12 cellular contexts compared by ENCODE assay signal in the genomic region with DNA sequence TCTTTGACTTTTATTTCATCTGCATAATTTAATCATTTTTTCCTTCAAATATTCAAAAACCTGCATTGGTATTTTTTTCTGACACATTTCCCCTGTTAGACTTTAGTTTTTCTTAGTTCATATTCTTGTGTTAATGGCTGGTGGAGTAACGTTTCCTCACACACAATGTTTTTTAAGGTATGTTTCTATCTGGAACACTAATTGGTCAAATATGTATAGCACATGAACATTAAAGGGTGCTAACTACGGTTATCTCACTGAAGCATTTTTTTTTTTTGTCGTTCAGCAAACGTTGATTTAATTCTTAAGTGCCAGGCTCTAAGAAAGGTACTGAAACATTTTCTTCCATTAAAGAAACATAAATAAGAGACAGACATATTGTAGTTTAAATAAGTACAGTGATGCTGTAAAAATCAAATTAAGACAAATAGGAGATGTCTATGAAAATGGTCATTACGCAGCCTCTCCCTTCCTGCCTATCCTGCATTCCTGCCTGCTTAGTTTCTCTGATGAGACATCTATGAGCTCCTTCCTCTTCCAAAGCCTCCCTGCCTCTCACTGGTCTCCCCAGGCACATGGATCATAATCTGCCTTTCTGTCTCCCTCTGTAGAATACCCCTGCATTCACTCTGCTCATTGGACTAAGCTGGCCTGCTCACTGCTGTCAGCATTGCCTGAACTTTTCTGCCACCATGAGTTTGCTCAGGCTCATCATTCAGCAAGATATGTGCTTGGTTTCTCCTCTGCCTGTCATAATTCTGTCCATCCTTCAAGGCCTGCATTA.
DNase-seq lines count a peak whose midpoint lies in the region; ATAC-seq and TF ChIP-seq lines count a peak whose summit lies in the region.
"Had no signal": no experiment of that assay in that cellular context is flagged by ENCODE, and none has a peak within 500 bp of the region (broad histone marks: within the 10 kb centered on the region; RNA-seq: fewer than 3 reads in every experiment).

No MANE protein-coding gene starts in this region.

- no peaks in the 10 kb centered on the region for H3K9me3 ChIP-seq in tibial artery
- no peaks in the 10 kb centered on the region for H3K9me3 ChIP-seq in spleen
- H3K9me3 ChIP-seq: gastrocnemius medialis had no signal

- TF ChIP-seq CTCF in AG04449 (IDR thresholded peaks at IDR 0.05; ENCODE audit: insufficient read depth, low read length, missing control alignments) (peak; percentile 9), HFFc6 (IDR thresholded peaks at IDR 0.05) (no peak), WTC11 (IDR thresholded peaks at IDR 0.05) (no peak), tibial artery (IDR thresholded peaks at IDR 0.05) (no peak), spleen (IDR thresholded peaks at IDR 0.05 in 8 of 11, conservative IDR thresholded peaks at IDR 0.05 in 3 of 11) (no peak)

- intact Hi-C loops in tibial artery (cut with DNase I; ENCODE audit: low total_unique reads) (no loop called here), spleen (cut with DNase I; ENCODE audit: low total_unique reads) (no loop called here)

- WGBS in spleen, 5 donors = 79 to 87% (median 83%) methylated on average over 5 of the region's 5 CpGs

- no peaks in the 10 kb centered on the region for H3K36me3 Mint-ChIP-seq in HFFc6 (ENCODE audit: low read depth)
- peaks cover 21% of the 10 kb centered on the region for H3K36me3 Mint-ChIP-seq in WTC11
- H3K36me3 Mint-ChIP-seq: natural killer cell treated with Interleukin-12 subunit alpha and Interleukin-12 subunit beta and Interleukin-15 and Interleukin-18, amount 100 ng/mL, for 72 hours had no signal

- H3K27me3 Mint-ChIP-seq in HFFc6 (ENCODE audit: insufficient read depth) = peaks cover 2% of the 10 kb centered on the region; the same call in 1 of the 2 replicates
- H3K27me3 Mint-ChIP-seq in WTC11 (ENCODE audit: low read depth) = no peaks in the 10 kb centered on the region
- H3K27me3 Mint-ChIP-seq: natural killer cell treated with Interleukin-12 subunit alpha and Interleukin-12 subunit beta and Interleukin-15 and Interleukin-18, amount 100 ng/mL, for 72 hours had no signal

- POLR2A ChIA-PET in AG04449 (lab: Yijun Ruan, JAX) = interaction anchor here (0.7 to 0.8 kb wide), 2 partner anchors 431 to 1407 kb away, joined by 3 to 4 read pairs; no protein-coding TSS in a partner anchor
- POLR2A ChIA-PET in WTC11 (lab: Charles Lee) = interaction anchor here (1.1 kb wide), 1 partner anchor 23 kb away, joined by 4 read pairs; no protein-coding TSS in a partner anchor
- POLR2A ChIA-PET in HEK293T (lab: Yijun Ruan, JAX) = no interaction called here

- no peaks in the 10 kb centered on the region for H3K9me3 Mint-ChIP-seq in HFFc6
- H3K9me3 Mint-ChIP-seq in WTC11 = peaks cover 9% of the 10 kb centered on the region
- H3K9me3 Mint-ChIP-seq: T-helper 1 cell treated with Interleukin-12 subunit alpha and Interleukin-12 subunit beta and Interleukin-4 antibody, amounts not matched to agents 30 μg/mL and 1 μg/mL, for 36 hours had no signal

- CTCF ChIA-PET in AG04449 (lab: Yijun Ruan, JAX) = interaction anchor here (1.1 to 2.9 kb wide), 2 partner anchors 11 to 34 kb away, joined by 5 to 11 read pairs; no protein-coding TSS in a partner anchor
- CTCF ChIA-PET in WTC11 (lab: Charles Lee) = interaction anchor here (0.7 to 1.4 kb wide), 3 partner anchors 10 to 37 kb away, joined by 3 to 6 read pairs (median 3); no protein-coding TSS in a partner anchor
- CTCF ChIA-PET in HEK293T (lab: Yijun Ruan, JAX) = no interaction called here

- H3K27ac ChIP-seq in tibial artery = no peak overlapping the region
- no peak overlapping the region for H3K27ac ChIP-seq in spleen
- H3K27ac ChIP-seq: gastrocnemius medialis had no signal

- H3K4me1 ChIP-seq in tibial artery = no peaks in the 10 kb centered on the region
- H3K4me1 ChIP-seq in spleen = no peaks in the 10 kb centered on the region
- H3K4me1 ChIP-seq: gastrocnemius medialis had no signal

- H3K27ac Mint-ChIP-seq in HFFc6 (peak overlapping the region; percentile 79), WTC11 (peak overlapping the region; percentile 97)
- H3K27ac Mint-ChIP-seq: natural killer cell treated with Interleukin-12 subunit alpha and Interleukin-12 subunit beta and Interleukin-15 and Interleukin-18, amount 100 ng/mL, for 72 hours; T-helper 1 cell treated with Interleukin-12 subunit alpha and Interleukin-12 subunit beta and Interleukin-4 antibody, amounts not matched to agents 30 μg/mL and 1 μg/mL, for 36 hours had no signal

- no peak for TF ChIP-seq POLR2A in spleen (IDR thresholded peaks at IDR 0.05)

- ATAC-seq in WTC11 = peak; percentile 83
- ATAC-seq: gastrocnemius medialis; natural killer cell treated with Interleukin-12 subunit alpha and Interleukin-12 subunit beta and Interleukin-15 and Interleukin-18, amount 100 ng/mL, for 72 hours had no signal

- H3K4me3 ChIP-seq in AG04449 (ENCODE audit: low read depth, low read length) = peak overlapping the region; percentile 9; the same call in 1 of the 2 replicates
- H3K4me3 ChIP-seq in tibial artery = no peak overlapping the region
- H3K4me3 ChIP-seq in spleen = no peak overlapping the region
- H3K4me3 ChIP-seq: gastrocnemius medialis had no signal

- DNase-seq in AG04449 (ENCODE audit: low read depth, low spot score) = peak; percentile 54
- peak; percentile 90 for DNase-seq in HFFc6
- DNase-seq in WTC11 (ENCODE audit: low spot score) = no peak
- peak; percentile 8 for DNase-seq in iPS-NIHi11 (ENCODE audit: low spot score)
- no peak for DNase-seq in tibial artery
- no peak for DNase-seq in HEK293T (ENCODE audit: extremely low spot score)
- no peak for DNase-seq in activated CD8-positive, alpha-beta memory T cell treated with anti-CD3 and anti-CD28 coated beads for 24 hours
- no peak for DNase-seq in spleen
- DNase-seq: activated effector memory CD4-positive, alpha-beta T cell treated with Interleukin-2 at 50 U/mL for 16 hours; gastrocnemius medialis had no signal

- H3K27me3 ChIP-seq in tibial artery = no peaks in the 10 kb centered on the region
- H3K27me3 ChIP-seq in spleen (replicated peaks in 1 of 7) = no peaks in the 10 kb centered on the region
- H3K27me3 ChIP-seq: gastrocnemius medialis had no signal

- H3K36me3 ChIP-seq in tibial artery (no peaks in the 10 kb centered on the region), spleen (no peaks in the 10 kb centered on the region)
- H3K36me3 ChIP-seq: gastrocnemius medialis had no signal

- H3K4me1 Mint-ChIP-seq in HFFc6 (ENCODE audit: low read depth) (peaks cover 58% of the 10 kb centered on the region), WTC11 (peaks cover 77% of the 10 kb centered on the region)

- H3K4me3 Mint-ChIP-seq in HFFc6 = peak overlapping the region; percentile 72
- no peak overlapping the region for H3K4me3 Mint-ChIP-seq in WTC11
- H3K4me3 Mint-ChIP-seq: natural killer cell treated with Interleukin-12 subunit alpha and Interleukin-12 subunit beta and Interleukin-15 and Interleukin-18, amount 100 ng/mL, for 72 hours; T-helper 1 cell treated with Interleukin-12 subunit alpha and Interleukin-12 subunit beta and Interleukin-4 antibody, amounts not matched to agents 30 μg/mL and 1 μg/mL, for 36 hours had no signal

TF ChIP-seq in WTC11, 78 proteins besides CTCF, POLR2A, EP300 and RAD21:
- TF ChIP-seq NR2C2 (CRISPR knock-in tag; IDR thresholded peaks at IDR 0.05) (no peak), ZNF121 (CRISPR knock-in tag; IDR thresholded peaks at IDR 0.05) (peak; percentile 26; the same call in 1 of the 2 replicates)

TF ChIP-seq in HEK293T, 16 proteins besides CTCF, POLR2A, EP300 and RAD21:
- TF ChIP-seq TARDBP (IDR thresholded peaks at IDR 0.05) (no peak), NFRKB (IDR thresholded peaks at IDR 0.05) (no peak), HDGF (IDR thresholded peaks at IDR 0.05; ENCODE audit: borderline replicate concordance) (no peak), L3MBTL2 (conservative IDR thresholded peaks at IDR 0.05) (no peak), BHLHE40 (IDR thresholded peaks at IDR 0.05; ENCODE audit: borderline replicate concordance) (no peak), ZNF384 (IDR thresholded peaks at IDR 0.05) (no peak)

Comparison
In these comparisons a context has a peak if more than half of its experiments do, and no peak if none do; other contexts are left out.
1. DNase-seq: peak in AG04449 (single experiment), HFFc6 (single experiment) and iPS-NIHi11 (single experiment); none in WTC11 (single experiment), tibial artery (0 of 2), HEK293T (single experiment), activated CD8-positive, alpha-beta memory T cell treated with anti-CD3 and anti-CD28 coated beads for 24 hours (single experiment) and spleen (single experiment).